Comparison of ENCODE assay signal across 25 cellular contexts in the genomic region with DNA sequence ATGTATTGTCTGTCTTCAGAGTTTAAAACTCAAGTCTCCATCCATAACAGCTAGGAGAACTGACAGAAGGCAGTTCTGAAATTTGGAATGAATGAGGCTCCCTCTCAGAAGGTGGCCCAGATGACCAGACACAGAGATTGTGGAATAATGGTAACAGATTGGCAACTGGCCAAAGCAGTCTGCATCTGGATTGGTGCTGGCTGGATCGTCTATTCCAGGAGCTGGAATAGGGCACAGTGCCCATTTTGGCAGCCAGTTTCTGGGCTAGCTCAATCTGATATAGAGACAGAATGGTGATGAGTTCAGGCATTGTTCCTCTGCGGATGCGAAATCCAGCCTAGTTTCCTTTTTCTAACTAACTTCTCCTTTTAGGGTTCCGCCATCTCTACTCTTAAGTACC.
"Had no signal": no experiment of that assay in that cellular context is flagged by ENCODE, and none has a peak within 500 bp of the region (broad histone marks: within the 10 kb centered on the region; RNA-seq: fewer than 3 reads in every experiment).

No MANE protein-coding gene starts in this region.

- H3K4me3 ChIP-seq: coronary artery, esophagus muscularis mucosa, heart left ventricle, neural progenitor cell, psoas muscle, sigmoid colon, thoracic aorta had no signal

- H3K27me3 ChIP-seq: brain microvascular endothelial cell, esophagus muscularis mucosa, foreskin keratinocyte, heart left ventricle, neural progenitor cell, sigmoid colon had no signal

- H3K9ac ChIP-seq: neural progenitor cell, parathyroid adenoma had no signal

- H3K4me1 ChIP-seq: esophagus muscularis mucosa, foreskin keratinocyte, heart left ventricle, neural progenitor cell, parathyroid adenoma, psoas muscle, sigmoid colon had no signal

- H3K4me2 ChIP-seq: neural progenitor cell had no signal

- H3K27ac ChIP-seq: brain microvascular endothelial cell, coronary artery, esophagus muscularis mucosa, foreskin keratinocyte, heart left ventricle, neural progenitor cell, parathyroid adenoma, psoas muscle, sigmoid colon, thoracic aorta had no signal

- DNase-seq: activated CD4-positive, alpha-beta memory T cell treated with anti-CD3 and anti-CD28 coated beads, Interleukin-2, amount 10 ng/mL, durations not matched to agents 7 days and 5 days; activated CD4-positive, alpha-beta T cell treated with anti-CD3 and anti-CD28 coated beads, Interleukin-2, amount 10 ng/mL, durations not matched to agents 24 days and 14 days; activated CD4-positive, CD25-positive, alpha-beta regulatory T cell treated with anti-CD3 and anti-CD28 coated beads, Interleukin-2, amount 50 U/mL, for 72 hours; activated gamma-delta T cell treated with Interleukin-2 at 50 U/mL for 16 hours; activated naive CD4-positive, alpha-beta T cell treated with anti-CD3 and anti-CD28 coated beads, Interleukin-2, amount 50 U/mL, for 16 hours; activated T-cell treated with anti-CD3 and anti-CD28 coated beads, Interleukin-2, amount 50 U/mL, for 4 hours; amniotic stem cell; brain microvascular endothelial cell; foreskin keratinocyte; heart left ventricle; hypothalamus; immature natural killer cell; kidney; natural killer cell; occipital lobe; psoas muscle; sigmoid colon; small intestine; stimulated activated CD4-positive, alpha-beta T cell treated with anti-CD3 and anti-CD28 coated beads, Interleukin-4, amount 100 ng/mL, for 24 hours; trophoblast cell had no signal

- H3K36me3 ChIP-seq: brain microvascular endothelial cell, esophagus muscularis mucosa, heart left ventricle, neural progenitor cell, sigmoid colon, thoracic aorta had no signal

- H3K79me2 ChIP-seq: parathyroid adenoma had no signal
